Comparison of ENCODE assay signal across 35 cellular contexts in the genomic region with DNA sequence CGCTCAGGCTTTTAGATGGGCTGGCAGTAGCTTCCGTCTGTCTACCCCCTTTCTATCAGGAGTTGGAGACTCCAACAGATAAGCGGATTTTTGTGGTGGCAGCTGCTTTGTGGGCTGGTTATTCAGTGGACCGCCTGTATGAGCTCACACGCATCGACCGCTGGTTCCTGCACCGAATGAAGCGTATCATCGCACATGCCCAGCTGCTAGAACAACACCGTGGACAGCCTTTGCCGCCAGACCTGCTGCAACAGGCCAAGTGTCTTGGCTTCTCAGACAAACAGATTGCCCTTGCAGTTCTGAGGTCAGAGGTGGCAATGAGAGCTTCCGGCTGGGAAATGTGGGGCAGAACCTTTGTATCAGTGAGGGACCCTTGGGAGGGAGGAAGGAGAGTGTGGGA. TPM values are rescaled to one million over a fixed set of nuclear protein-coding genes. Genes with fewer than 3 reads are reported as not detected.
"Had no signal": no experiment of that assay in that cellular context is flagged by ENCODE, and none has a peak within 500 bp of the region (broad histone marks: within the 10 kb centered on the region; RNA-seq: fewer than 3 reads in every experiment).

No MANE protein-coding gene starts in this region.

- H3K4me1 ChIP-seq: Peyer's patch had no signal

- H3K4me3 ChIP-seq: MG63, Peyer's patch had no signal

- ATAC-seq: activated CD8-positive, alpha-beta memory T cell treated with anti-CD3 and anti-CD28 coated beads, Interleukin-2, amount 10 ng/mL, durations not matched to agents 7 days and 5 days; activated naive CD8-positive, alpha-beta T cell treated with anti-CD3 and anti-CD28 coated beads, Interleukin-2, amount 50 U/mL, for 24 hours; PC-3 had no signal

- DNase-seq: activated CD4-positive, alpha-beta memory T cell treated with anti-CD3 and anti-CD28 coated beads, Interleukin-2, amount 10 ng/mL, durations not matched to agents 7 days and 5 days; activated CD4-positive, alpha-beta T cell treated with anti-CD3 and anti-CD28 coated beads for 1 hour; activated CD4-positive, alpha-beta T cell treated with anti-CD3 and anti-CD28 coated beads for 48 hours; activated CD4-positive, CD25-positive, alpha-beta regulatory T cell; activated CD8-positive, alpha-beta memory T cell treated with anti-CD3 and anti-CD28 coated beads for 24 hours; activated CD8-positive, alpha-beta memory T cell treated with anti-CD3 and anti-CD28 coated beads, Interleukin-2, amount 10 ng/mL, durations not matched to agents 7 days and 5 days; activated CD8-positive, alpha-beta memory T cell treated with anti-CD3 and anti-CD28 coated beads, Interleukin-2, amount 50 U/mL, for 48 hours; activated effector memory CD4-positive, alpha-beta T cell treated with Interleukin-2 at 50 U/mL for 16 hours; activated naive CD4-positive, alpha-beta T cell treated with anti-CD3 and anti-CD28 coated beads, Interleukin-2, amount 10 ng/mL, durations not matched to agents 7 days and 5 days; activated naive CD8-positive, alpha-beta T cell treated with anti-CD3 and anti-CD28 coated beads, Interleukin-2, amount 50 U/mL, for 24 hours; activated T-cell treated with anti-CD3 and anti-CD28 coated beads, Interleukin-2, amount 50 U/mL, for 48 hours; anterior cingulate cortex; central memory CD4-positive, alpha-beta T cell; Kasumi-1; MG63; NCI-H1092; NCI-H1436 treated with DMSO at 0.1 percent for 48 hours; NCI-H1694 treated with DMSO at 0.1 percent for 48 hours; NCI-H2029 treated with DMSO at 0.1 percent for 48 hours; NCI-H2107; NCI-H2171; NCI-H510A; NCI-H526; NCI-H748 treated with DMSO at 0.1 percent for 48 hours; NK-92 treated with Interleukin-12 subunit alpha and Interleukin-12 subunit beta, amount 100 ng/mL, for 24 hours; PC-3; Peyer's patch; RPMI8226; SIG-M5; SW 1271; T-helper 1 cell; T-helper 2 cell; T1000; WERI-Rb-1 had no signal

- H3K27me3 ChIP-seq: MG63, Peyer's patch had no signal

- H3K9me3 ChIP-seq: MG63, Peyer's patch had no signal

- H3K27ac ChIP-seq: Peyer's patch, WERI-Rb-1 had no signal

RNA-seq across cellular contexts. Expression of gene SLC30A3, which starts 30.9 kb away (rescaled TPM):
- total RNA-seq: bronchial epithelial cell had no signal

RNA-seq across cellular contexts. Expression of gene DNAJC5G, which starts 43.3 kb away (rescaled TPM):
- total RNA-seq: activated CD4-positive, alpha-beta memory T cell treated with anti-CD3 and anti-CD28 coated beads, Interleukin-2, amount 10 ng/mL, durations not matched to agents 7 days and 5 days; activated CD8-positive, alpha-beta memory T cell treated with anti-CD3 and anti-CD28 coated beads, Interleukin-2, amount 10 ng/mL, durations not matched to agents 7 days and 5 days; bronchial epithelial cell; PC-3 had no signal
